18 cellular contexts compared by ENCODE assay signal in genomic region chr9:34576943-34577634, GRCh38. TPM values are rescaled to one million over a fixed set of nuclear protein-coding genes. Genes with fewer than 3 reads are reported as not detected.
A peak's percentile ranks its signal among the peaks of the same experiment; 100 is the strongest.
DNase-seq lines count a peak whose midpoint lies in the region; ATAC-seq, FAIRE-seq and TF ChIP-seq lines count a peak whose summit lies in the region.
"Had no signal": no experiment of that assay in that cellular context is flagged by ENCODE, and none has a peak within 500 bp of the region (broad histone marks: within the 10 kb centered on the region; RNA-seq: fewer than 3 reads in every experiment).

No MANE protein-coding gene starts in this region.

- no peaks in the 10 kb centered on the region for H3K9me3 Mint-ChIP-seq in stimulated activated naive CD8-positive, alpha-beta T cell treated with anti-CD3 and anti-CD28 coated beads, Interleukin-15, amount 100 ng/mL, for 72 hours

- H3K23ac ChIP-seq in mesendoderm (ENCODE audit: low read length), result no peak overlapping the region

- peaks cover 80% of the 10 kb centered on the region for H3K27me3 Mint-ChIP-seq in stimulated activated naive CD8-positive, alpha-beta T cell treated with anti-CD3 and anti-CD28 coated beads, Interleukin-15, amount 100 ng/mL, for 72 hours

- peaks cover 14% of the 10 kb centered on the region for H3K4me1 Mint-ChIP-seq in stimulated activated naive CD8-positive, alpha-beta T cell treated with anti-CD3 and anti-CD28 coated beads, Interleukin-15, amount 100 ng/mL, for 72 hours

- 5% methylated on average over 9 of the region's 10 CpGs for WGBS in K562 (ENCODE audit: insufficient coverage, low coverage, missing lambda C conversion rate)
- WGBS in mesendoderm (ENCODE audit: extremely low coverage, insufficient coverage, low lambda C conversion rate), result no CpG with 5 or more reads among the region's 10 CpGs

- H2BK5ac ChIP-seq in mesendoderm (ENCODE audit: low read length), result peak overlapping the region; percentile 78

- no peak overlapping the region for H2BK120ac ChIP-seq in mesendoderm (ENCODE audit: low read depth, low read length)

- no peak for FAIRE-seq in K562 (lab: Jason Lieb, UNC)
- FAIRE-seq: GM19239, kidney had no signal

- peaks cover 4% of the 10 kb centered on the region for H4K20me1 ChIP-seq in K562 (replicated peaks; ENCODE audit: control insufficient read depth, insufficient read depth, low read length)
- no peaks in the 10 kb centered on the region for H4K20me1 ChIP-seq in osteoblast (ENCODE audit: insufficient read depth, low read length)

- no peaks in the 10 kb centered on the region for H3K9me1 ChIP-seq in K562 (ENCODE audit: control insufficient read depth, insufficient read depth, low read length)

- TF ChIP-seq CTCF in cardiac muscle cell (IDR thresholded peaks at IDR 0.05; ENCODE audit: low read depth, low read length), result no peak
- no peak for TF ChIP-seq CTCF in right atrium auricular region (IDR thresholded peaks at IDR 0.05)
- no peak for TF ChIP-seq CTCF in K562 (IDR thresholded peaks at IDR 0.05 in 2 of 3, conservative IDR thresholded peaks at IDR 0.05 in 1 of 3; ENCODE audit: insufficient read depth in 2 of 3, low read depth in 1 of 3, low read length in 3 of 3)
- no peak for TF ChIP-seq CTCF in osteoblast (IDR thresholded peaks at IDR 0.05; ENCODE audit: extremely low read depth, low read depth, low read length)

- H3K4me1 ChIP-seq in cardiac muscle cell (ENCODE audit: low read depth), result peaks cover 34% of the 10 kb centered on the region
- peaks cover 0 to 33% of the 10 kb centered on the region in 2 donors for H3K4me1 ChIP-seq in right atrium auricular region
- H3K4me1 ChIP-seq in K562 (replicated peaks in 1 of 2; ENCODE audit: control insufficient read depth in 2 of 2, insufficient read depth in 2 of 2, low read length in 2 of 2), result peaks cover 0 to 7% of the 10 kb centered on the region in 2 experiments; a peak in 2 of 5 replicates
- H3K4me1 ChIP-seq in mesendoderm (ENCODE audit: control insufficient read depth, low read depth, low read length), result peaks cover 22% of the 10 kb centered on the region
- no peaks in the 10 kb centered on the region for H3K4me1 ChIP-seq in osteoblast (ENCODE audit: insufficient read depth, low read length)
- H3K4me1 ChIP-seq: SJCRH30 had no signal

- H3K18ac ChIP-seq in mesendoderm (ENCODE audit: low read length), result no peak overlapping the region

- no peaks in the 10 kb centered on the region for H3K79me1 ChIP-seq in mesendoderm (ENCODE audit: low read length)

- H3K36me3 ChIP-seq in cardiac muscle cell, result no peaks in the 10 kb centered on the region
- H3K36me3 ChIP-seq in right atrium auricular region, result no peaks in the 10 kb centered on the region
- H3K36me3 ChIP-seq in K562 (ENCODE audit: control insufficient read depth, insufficient read depth, low read length), result no peaks in the 10 kb centered on the region
- no peaks in the 10 kb centered on the region for H3K36me3 ChIP-seq in mesendoderm (ENCODE audit: control insufficient read depth, insufficient read depth, low read length)
- H3K36me3 ChIP-seq in osteoblast (ENCODE audit: insufficient read depth, low read length), result no peaks in the 10 kb centered on the region
- H3K36me3 ChIP-seq: SJCRH30 had no signal

- H3K27ac Mint-ChIP-seq in stimulated activated naive CD8-positive, alpha-beta T cell treated with anti-CD3 and anti-CD28 coated beads, Interleukin-15, amount 100 ng/mL, for 72 hours, result peak overlapping the region in 1 of 2 donors; percentile 36

- in situ Hi-C loops in K562 (cut with MboI) (no loop called here), ACHN (cut with HindIII; ENCODE audit: low pct_ligation_motif_present, low pct_unique_long_range_greater_than_20kb, low sequenced_read_pairs) (no loop called here)

- intact Hi-C loops in K562 (cut with micrococcal nuclease), result no loop called here

- TF ChIP-seq POLR2A in K562 (conservative IDR thresholded peaks at IDR 0.05), result no peak

- BruUV-seq in K562 (replicated peaks; lab: Mats Ljungman, UMichigan), result no TSS peak

- H3K4ac ChIP-seq in mesendoderm (ENCODE audit: low read depth, low read length), result no peak overlapping the region

- no peak overlapping the region for H3K4me3 ChIP-seq in cardiac muscle cell
- H3K4me3 ChIP-seq in right atrium auricular region, result no peak overlapping the region
- H3K4me3 ChIP-seq in K562, result no peak overlapping the region
- no peak overlapping the region for H3K4me3 ChIP-seq in mesendoderm (ENCODE audit: low read length)
- H3K4me3 ChIP-seq in osteoblast (ENCODE audit: insufficient read depth, low read length), result no peak overlapping the region
- H3K4me3 ChIP-seq: SJCRH30 had no signal

- no peak overlapping the region for H2AFZ ChIP-seq in K562 (ENCODE audit: low read depth, low read length)
- H2AFZ ChIP-seq in osteoblast (ENCODE audit: low read length), result no peak overlapping the region

- TF ChIP-seq EP300 in K562 (IDR thresholded peaks at IDR 0.05; ENCODE audit: low read length), result no peak

- no peak overlapping the region for H3K9ac ChIP-seq in K562 (ENCODE audit: insufficient read depth in 1 of 2, low read depth in 2 of 2, low read length in 2 of 2)
- H3K9ac ChIP-seq in mesendoderm (ENCODE audit: low read length), result peak overlapping the region; percentile 55

- ATAC-seq in K562, result peak; percentile 57; the same call in 2 of the 3 replicates
- no peak for ATAC-seq in stimulated activated naive CD8-positive, alpha-beta T cell treated with anti-CD3 and anti-CD28 coated beads, Interleukin-15, amount 100 ng/mL, for 72 hours

- H3K79me2 ChIP-seq in K562 (ENCODE audit: control insufficient read depth, insufficient read depth, low read length), result no peaks in the 10 kb centered on the region
- no peaks in the 10 kb centered on the region for H3K79me2 ChIP-seq in mesendoderm (ENCODE audit: control insufficient read depth, insufficient read depth, low read length)
- no peaks in the 10 kb centered on the region for H3K79me2 ChIP-seq in osteoblast (ENCODE audit: insufficient read depth, low read length)

- no peak overlapping the region for H3K4me2 ChIP-seq in K562 (ENCODE audit: insufficient read depth, low read length)
- peak overlapping the region; percentile 48 for H3K4me2 ChIP-seq in mesendoderm (ENCODE audit: low read length)
- no peak overlapping the region for H3K4me2 ChIP-seq in osteoblast (ENCODE audit: insufficient read depth, low read length)

- peak overlapping the region; percentile 22 for H2AK5ac ChIP-seq in mesendoderm (ENCODE audit: low read length)

- H4K8ac ChIP-seq in mesendoderm (ENCODE audit: low read depth, low read length), result no peak overlapping the region

- H3K27ac ChIP-seq in cardiac muscle cell (peak overlapping the region; percentile 19), right atrium auricular region (no peak overlapping the region), K562 (ENCODE audit: extremely low read depth, low read depth, low read length) (no peak overlapping the region), mesendoderm (ENCODE audit: low read depth, low read length) (peak overlapping the region; percentile 4), osteoblast (ENCODE audit: low read depth, low read length) (no peak overlapping the region)
- H3K27ac ChIP-seq: SJCRH30 had no signal

- H3K4me3 Mint-ChIP-seq in stimulated activated naive CD8-positive, alpha-beta T cell treated with anti-CD3 and anti-CD28 coated beads, Interleukin-15, amount 100 ng/mL, for 72 hours, result peak overlapping the region; percentile 66 to 80

- no peak for TF ChIP-seq RAD21 in K562 (CRISPR knock-in tag; conservative IDR thresholded peaks at IDR 0.05 in 1 of 2, IDR thresholded peaks at IDR 0.05 in 1 of 2)

- POLR2A ChIA-PET in K562 (lab: Yijun Ruan, JAX), result no interaction called here

- CTCF ChIA-PET in K562 (lab: Yijun Ruan, JAX; ENCODE audit: low intra/inter-chr PET ratio), result no interaction called here

- H3K27me3 ChIP-seq in cardiac muscle cell (no peaks in the 10 kb centered on the region), right atrium auricular region (no peaks in the 10 kb centered on the region), K562 (ENCODE audit: control insufficient read depth in 2 of 2, insufficient read depth in 2 of 2, low read length in 2 of 2) (peaks cover 13 to 66% of the 10 kb centered on the region in 2 experiments; a peak in 4 of 5 replicates), mesendoderm (ENCODE audit: insufficient read depth, low read length, poor library complexity) (no peaks in the 10 kb centered on the region), osteoblast (ENCODE audit: insufficient read depth, low read length) (peaks cover 46% of the 10 kb centered on the region)

- H3K9me3 ChIP-seq in cardiac muscle cell (ENCODE audit: low read depth) (no peaks in the 10 kb centered on the region), right atrium auricular region (no peaks in the 10 kb centered on the region), K562 (replicated peaks; ENCODE audit: control insufficient read depth, insufficient read depth, low read depth, low read length) (no peaks in the 10 kb centered on the region), osteoblast (ENCODE audit: low read depth, low read length) (no peaks in the 10 kb centered on the region)
- H3K9me3 ChIP-seq: SJCRH30 had no signal

- peak overlapping the region; percentile 75 for H3K56ac ChIP-seq in mesendoderm (ENCODE audit: low read length)

- H4K5ac ChIP-seq in mesendoderm (ENCODE audit: low read length), result no peak overlapping the region

- peak; percentile 25 to 92 for DNase-seq in cardiac muscle cell (ENCODE audit: low read depth in 1 of 2, low spot score in 1 of 2)
- DNase-seq in right atrium auricular region (ENCODE audit: low spot score), result no peak
- peak in 1 of 4 experiments; percentile 35 for DNase-seq in K562 (ENCODE audit: extremely low read depth in 1 of 4, low spot score in 3 of 4)
- peak; percentile 71 for DNase-seq in mesendoderm
- no peak for DNase-seq in stimulated activated naive CD8-positive, alpha-beta T cell treated with anti-CD3 and anti-CD28 coated beads, Interleukin-15, amount 100 ng/mL, for 72 hours
- DNase-seq in osteoblast (ENCODE audit: insufficient read length, low spot score, missing footprints), result no peak
- no peak for DNase-seq in ACHN
- no peak for DNase-seq in activated gamma-delta T cell (lab: John Stamatoyannopoulos, UW)
- DNase-seq: activated effector memory CD4-positive, alpha-beta T cell treated with Interleukin-2 at 50 U/mL for 16 hours; cortex of kidney; DND-41; kidney; NCI-H774; SJCRH30; stimulated activated CD4-positive, alpha-beta T cell treated with anti-CD3 and anti-CD28 coated beads, Interleukin-1b, Interleukin-23, amount 100 ng/mL, for 48 hours had no signal

- H2BK15ac ChIP-seq in mesendoderm (replicated peaks; ENCODE audit: low read depth), result no peak overlapping the region

RNA-seq across cellular contexts. Expression of gene CNTFR, which starts 12.4 kb away (rescaled TPM):
- 23.1 and 29.8 TPM in 2 replicates for total RNA-seq in cardiac muscle cell
- polyA plus RNA-seq in cardiac muscle cell, result 15.5 and 22.4 TPM in 2 replicates
- 10 to 100 TPM in 1 of 2 donors, 1 to 10 TPM in 1; 6.6 to 23.3 TPM for total RNA-seq in right atrium auricular region
- total RNA-seq in K562 (2011; cell fraction: chromatin; rRNA removed; ENCODE audit: low replicate concordance), result not detected in 2 replicates
- total RNA-seq in K562 (2011; cell fraction: nucleolus; rRNA removed), result not detected in 2 replicates
- not detected in 2 replicates for total RNA-seq in K562 (2011; cell fraction: nucleoplasm; rRNA removed)
- not detected in 2 replicates for total RNA-seq in K562 (2014; rRNA removed)
- total RNA-seq in K562 (2014; rRNA removed; fragmentation: Illumina TruSeq; extraction: Trizol), result not detected in 2 replicates
- not detected in 2 replicates for total RNA-seq in K562 (2015; rRNA removed; fragmentation: Illumina TruSeq; extraction: Trizol)
- total RNA-seq in K562 (2021), result not detected in 2 replicates
- not detected in 2 replicates for polyA plus RNA-seq in K562 (2011; rRNA removed)
- not detected in 2 replicates for polyA plus RNA-seq in K562 (2011; cell fraction: cytosol; rRNA removed)
- not detected in 2 replicates for polyA plus RNA-seq in K562 (2011; cell fraction: nucleus; rRNA removed)
- not detected in 2 replicates for polyA plus RNA-seq in K562 (2012)
- not detected in 2 replicates for polyA plus RNA-seq in K562 (2014; fragmentation: Illumina TruSeq; extraction: Trizol)
- not detected for polyA plus RNA-seq in K562 (2014; fragmentation: Nextera tagmentation; extraction: Ambion mirVana)
- not detected in 2 replicates for polyA plus RNA-seq in K562 (2014; rRNA removed)
- polyA minus RNA-seq in K562 (2011; rRNA and poly(A)+ RNA removed), result not detected in 2 replicates
- polyA minus RNA-seq in K562 (2011; cell fraction: cytosol; rRNA and poly(A)+ RNA removed), result not detected in 2 replicates
- not detected in 2 replicates for polyA minus RNA-seq in K562 (2011; cell fraction: nucleus; rRNA and poly(A)+ RNA removed)
- 4.5 TPM for polyA plus RNA-seq in mesendoderm (2013, experiment 1 of 2)
- polyA plus RNA-seq in mesendoderm (2013, experiment 2 of 2), result 4.3 TPM
- total RNA-seq in osteoblast, result under 0.01 TPM in 1 of 2 replicates, not detected in the other
- total RNA-seq: HT1080 had no signal

RNA-seq across cellular contexts. Expression of gene RPP25L, which starts 34.8 kb away (rescaled TPM):
- total RNA-seq in cardiac muscle cell (68.4 and 71.6 TPM in 2 replicates), right atrium auricular region (10 to 100 TPM; 29.9 to 49.2 TPM), K562 (2014; rRNA removed) (42.0 and 51.6 TPM in 2 replicates), K562 (2014; rRNA removed; fragmentation: Illumina TruSeq; extraction: Trizol) (12.1 and 19.1 TPM in 2 replicates), K562 (2015; rRNA removed; fragmentation: Illumina TruSeq; extraction: Trizol) (24.6 and 25.4 TPM in 2 replicates), K562 (2021) (34.9 and 38.2 TPM in 2 replicates), osteoblast (17.7 and 19.2 TPM in 2 replicates)
- polyA plus RNA-seq in cardiac muscle cell (84.3 and 89.4 TPM in 2 replicates), K562 (2011; rRNA removed) (31.5 and 36.7 TPM in 2 replicates), K562 (2014; fragmentation: Illumina TruSeq; extraction: Trizol) (19.7 and 39.2 TPM in 2 replicates), K562 (2014; fragmentation: Nextera tagmentation; extraction: Ambion mirVana) (10 to 100 TPM; 16.3 to 29.0 TPM), K562 (2014; rRNA removed) (43.7 and 48.2 TPM in 2 replicates)
- 4.8 and 13.1 TPM in 2 replicates for total RNA-seq in K562 (2011; cell fraction: chromatin; rRNA removed; ENCODE audit: low replicate concordance)
- total RNA-seq in K562 (2011; cell fraction: nucleolus; rRNA removed), result 24.3 and 25.9 TPM in 2 replicates
- total RNA-seq in K562 (2011; cell fraction: nucleoplasm; rRNA removed), result 14.3 and 16.9 TPM in 2 replicates
- 43.6 and 104 TPM in 2 replicates for polyA plus RNA-seq in K562 (2011; cell fraction: cytosol; rRNA removed)
- polyA plus RNA-seq in K562 (2011; cell fraction: nucleus; rRNA removed), result 25.2 and 35.0 TPM in 2 replicates
- polyA plus RNA-seq in K562 (2012), result 38.1 and 40.0 TPM in 2 replicates
- polyA minus RNA-seq in K562 (2011; rRNA and poly(A)+ RNA removed), result 6.4 and 8.7 TPM in 2 replicates
- 15.8 and 16.4 TPM in 2 replicates for polyA minus RNA-seq in K562 (2011; cell fraction: cytosol; rRNA and poly(A)+ RNA removed)
- 8.1 and 13.2 TPM in 2 replicates for polyA minus RNA-seq in K562 (2011; cell fraction: nucleus; rRNA and poly(A)+ RNA removed)
- 19.6 TPM for polyA plus RNA-seq in mesendoderm (2013, experiment 1 of 2)
- polyA plus RNA-seq in mesendoderm (2013, experiment 2 of 2), result 19.3 TPM

RNA-seq across cellular contexts. Expression of gene DCTN3, which starts 43.2 kb away (rescaled TPM):
- total RNA-seq in cardiac muscle cell, result 79.8 and 82.7 TPM in 2 replicates
- 172 and 180 TPM in 2 replicates for polyA plus RNA-seq in cardiac muscle cell
- total RNA-seq in right atrium auricular region, result 100 to 1,000 TPM in 1 of 2 donors, 10 to 100 TPM in 1; 59.1 to 154 TPM
- 25.9 and 51.8 TPM in 2 replicates for total RNA-seq in K562 (2011; cell fraction: chromatin; rRNA removed; ENCODE audit: low replicate concordance)
- total RNA-seq in K562 (2011; cell fraction: nucleolus; rRNA removed), result 32.0 and 36.7 TPM in 2 replicates
- 37.9 and 46.9 TPM in 2 replicates for total RNA-seq in K562 (2011; cell fraction: nucleoplasm; rRNA removed)
- 50.8 and 74.8 TPM in 2 replicates for total RNA-seq in K562 (2014; rRNA removed)
- 30.8 and 31.3 TPM in 2 replicates for total RNA-seq in K562 (2014; rRNA removed; fragmentation: Illumina TruSeq; extraction: Trizol)
- 37.2 and 38.2 TPM in 2 replicates for total RNA-seq in K562 (2015; rRNA removed; fragmentation: Illumina TruSeq; extraction: Trizol)
- total RNA-seq in K562 (2021), result 51.0 and 53.4 TPM in 2 replicates
- polyA plus RNA-seq in K562 (2011; rRNA removed), result 44.5 and 76.3 TPM in 2 replicates
- 55.4 and 58.3 TPM in 2 replicates for polyA plus RNA-seq in K562 (2011; cell fraction: cytosol; rRNA removed)
- polyA plus RNA-seq in K562 (2011; cell fraction: nucleus; rRNA removed), result 73.3 and 73.7 TPM in 2 replicates
- polyA plus RNA-seq in K562 (2012), result 80.4 and 98.2 TPM in 2 replicates
- 41.9 and 47.0 TPM in 2 replicates for polyA plus RNA-seq in K562 (2014; fragmentation: Illumina TruSeq; extraction: Trizol)
- 10 to 100 TPM; 11.0 to 26.2 TPM for polyA plus RNA-seq in K562 (2014; fragmentation: Nextera tagmentation; extraction: Ambion mirVana)
- 45.1 and 49.2 TPM in 2 replicates for polyA plus RNA-seq in K562 (2014; rRNA removed)
- polyA minus RNA-seq in K562 (2011; rRNA and poly(A)+ RNA removed), result 23.0 and 41.7 TPM in 2 replicates
- 12.4 and 19.5 TPM in 2 replicates for polyA minus RNA-seq in K562 (2011; cell fraction: cytosol; rRNA and poly(A)+ RNA removed)
- polyA minus RNA-seq in K562 (2011; cell fraction: nucleus; rRNA and poly(A)+ RNA removed), result 20.6 and 25.7 TPM in 2 replicates
- polyA plus RNA-seq in mesendoderm (2013, experiment 1 of 2), result 27.5 TPM
- polyA plus RNA-seq in mesendoderm (2013, experiment 2 of 2), result 26.4 TPM
- total RNA-seq in osteoblast, result 84.0 and 90.5 TPM in 2 replicates

RNA-seq across cellular contexts. Expression of gene ARID3C, which starts 51.8 kb away (rescaled TPM):
- total RNA-seq in cardiac muscle cell (0.27 and 1.7 TPM in 2 replicates), right atrium auricular region (not detected), K562 (2014; rRNA removed) (not detected in 2 replicates), K562 (2014; rRNA removed; fragmentation: Illumina TruSeq; extraction: Trizol) (not detected in 2 replicates), K562 (2015; rRNA removed; fragmentation: Illumina TruSeq; extraction: Trizol) (not detected in 2 replicates), K562 (2021) (not detected in 2 replicates), osteoblast (under 0.01 TPM in 1 of 2 replicates, not detected in the other)
- polyA plus RNA-seq in cardiac muscle cell (1.4 TPM in 1 of 2 replicates, not detected in the other), K562 (2011; rRNA removed) (not detected in 2 replicates), K562 (2014; fragmentation: Illumina TruSeq; extraction: Trizol) (not detected in 2 replicates), K562 (2014; fragmentation: Nextera tagmentation; extraction: Ambion mirVana) (not detected), K562 (2014; rRNA removed) (not detected in 2 replicates)
- total RNA-seq in K562 (2011; cell fraction: chromatin; rRNA removed; ENCODE audit: low replicate concordance), result not detected in 2 replicates
- not detected in 2 replicates for total RNA-seq in K562 (2011; cell fraction: nucleolus; rRNA removed)
- not detected in 2 replicates for total RNA-seq in K562 (2011; cell fraction: nucleoplasm; rRNA removed)
- polyA plus RNA-seq in K562 (2011; cell fraction: cytosol; rRNA removed), result not detected in 2 replicates
- polyA plus RNA-seq in K562 (2011; cell fraction: nucleus; rRNA removed), result not detected in 2 replicates
- polyA plus RNA-seq in K562 (2012), result not detected in 2 replicates
- polyA minus RNA-seq in K562 (2011; rRNA and poly(A)+ RNA removed), result not detected in 2 replicates
- polyA minus RNA-seq in K562 (2011; cell fraction: cytosol; rRNA and poly(A)+ RNA removed), result not detected in 2 replicates
- not detected in 2 replicates for polyA minus RNA-seq in K562 (2011; cell fraction: nucleus; rRNA and poly(A)+ RNA removed)
- not detected for polyA plus RNA-seq in mesendoderm (2013, experiment 1 of 2)
- polyA plus RNA-seq in mesendoderm (2013, experiment 2 of 2), result not detected
- total RNA-seq: HT1080, kidney, omental fat pad, SJCRH30 had no signal

RNA-seq across cellular contexts. Expression of gene ENHO, which starts 54.3 kb away (rescaled TPM):
- total RNA-seq in cardiac muscle cell (3.9 and 7.6 TPM in 2 replicates), right atrium auricular region (under 1 TPM in 1 of 2 donors, not detected in 1; 0.75 TPM), K562 (2014; rRNA removed) (0.12 TPM in 1 of 2 replicates, not detected in the other), K562 (2014; rRNA removed; fragmentation: Illumina TruSeq; extraction: Trizol) (not detected in 2 replicates), K562 (2015; rRNA removed; fragmentation: Illumina TruSeq; extraction: Trizol) (not detected in 2 replicates), K562 (2021) (0.24 TPM in 1 of 2 replicates, not detected in the other), osteoblast (under 0.01 and 0.29 TPM in 2 replicates)
- polyA plus RNA-seq in cardiac muscle cell (8.7 and 13.1 TPM in 2 replicates), K562 (2011; rRNA removed) (not detected in 2 replicates), K562 (2014; fragmentation: Illumina TruSeq; extraction: Trizol) (not detected in 2 replicates), K562 (2014; fragmentation: Nextera tagmentation; extraction: Ambion mirVana) (not detected), K562 (2014; rRNA removed) (not detected in 2 replicates)
- total RNA-seq in K562 (2011; cell fraction: chromatin; rRNA removed; ENCODE audit: low replicate concordance), result not detected in 2 replicates
- total RNA-seq in K562 (2011; cell fraction: nucleolus; rRNA removed), result not detected in 2 replicates
- total RNA-seq in K562 (2011; cell fraction: nucleoplasm; rRNA removed), result not detected in 2 replicates
- 0.06 TPM in 1 of 2 replicates, not detected in the other for polyA plus RNA-seq in K562 (2011; cell fraction: cytosol; rRNA removed)
- polyA plus RNA-seq in K562 (2011; cell fraction: nucleus; rRNA removed), result not detected in 2 replicates
- not detected in 2 replicates for polyA plus RNA-seq in K562 (2012)
- polyA minus RNA-seq in K562 (2011; rRNA and poly(A)+ RNA removed), result not detected in 2 replicates
- polyA minus RNA-seq in K562 (2011; cell fraction: cytosol; rRNA and poly(A)+ RNA removed), result not detected in 2 replicates
- polyA minus RNA-seq in K562 (2011; cell fraction: nucleus; rRNA and poly(A)+ RNA removed), result not detected in 2 replicates
- 7.3 TPM for polyA plus RNA-seq in mesendoderm (2013, experiment 1 of 2)
- polyA plus RNA-seq in mesendoderm (2013, experiment 2 of 2), result 7.1 TPM
- total RNA-seq: omental fat pad, SJCRH30 had no signal

Comparison
In these comparisons a context has a peak if more than half of its experiments do, and no peak if none do; other contexts are left out.
1. DNase-seq: peak in cardiac muscle cell (2 of 2) and mesendoderm (single experiment); none in right atrium auricular region (single experiment), stimulated activated naive CD8-positive, alpha-beta T cell treated with anti-CD3 and anti-CD28 coated beads, Interleukin-15, amount 100 ng/mL, for 72 hours (0 of 2), osteoblast (single experiment), ACHN (single experiment) and activated gamma-delta T cell (single experiment).
2. H3K27ac ChIP-seq: peak in cardiac muscle cell (single experiment) and mesendoderm (single experiment); none in right atrium auricular region (0 of 2), K562 (single experiment) and osteoblast (single experiment).